22 cellular contexts compared by ENCODE assay signal in the genomic region with DNA sequence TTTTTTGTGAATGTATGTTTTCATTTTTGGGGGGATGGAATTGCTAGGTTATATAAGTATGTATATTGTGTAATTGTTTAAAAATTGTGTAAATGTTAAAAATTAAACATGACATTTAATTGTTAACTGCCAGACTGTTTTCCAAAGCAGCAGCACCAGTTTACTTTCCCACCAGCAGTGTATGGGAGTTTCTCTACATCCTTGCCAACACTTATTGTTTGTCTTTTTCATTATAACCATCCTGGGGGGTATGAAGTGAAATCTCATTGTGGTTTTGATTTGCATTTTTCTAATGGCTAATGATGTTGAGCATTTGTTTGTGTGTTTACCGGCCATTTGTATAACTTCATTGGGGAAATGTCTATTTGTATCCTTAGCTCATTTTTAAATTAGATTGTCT.
"Had no signal": no experiment of that assay in that cellular context is flagged by ENCODE, and none has a peak within 500 bp of the region (broad histone marks: within the 10 kb centered on the region; RNA-seq: fewer than 3 reads in every experiment).

No MANE protein-coding gene starts in this region.

- H3K9me3 ChIP-seq: colonic mucosa, pancreas, suprapubic skin had no signal

- H3K27me3 ChIP-seq: colonic mucosa, pancreas, suprapubic skin had no signal

- H3K27ac ChIP-seq: colonic mucosa, epithelial cell of prostate, pancreas, suprapubic skin had no signal

- H3K4me3 ChIP-seq: colonic mucosa, lung, pancreas, smooth muscle cell, suprapubic skin had no signal

- H3K4me2 ChIP-seq: smooth muscle cell had no signal

- ATAC-seq: esophagus mucosa; natural killer cell; sciatic nerve; stimulated activated naive CD8-positive, alpha-beta T cell treated with anti-CD3 and anti-CD28 coated beads, Interleukin-15, amount 100 ng/mL, for 72 hours had no signal

- FAIRE-seq: frontal cortex, keratinocyte, pancreas had no signal

- H3K36me3 ChIP-seq: colonic mucosa, pancreas, suprapubic skin had no signal

- H3K4me1 ChIP-seq: colonic mucosa, pancreas, suprapubic skin had no signal

- DNase-seq: colonic mucosa; effector CD8-positive, alpha-beta T cell; endodermal cell; head of caudate nucleus; natural killer cell; occipital lobe; pancreas; stimulated activated CD4-positive, alpha-beta T cell treated with anti-CD3 and anti-CD28 coated beads, Interleukin-12 subunit alpha, Interleukin-12 subunit beta, amount 100 ng/mL, for 4 hours; stimulated activated CD4-positive, alpha-beta T cell treated with anti-CD3 and anti-CD28 coated beads, Interleukin-1b, Interleukin-23, amount 100 ng/mL, for 48 hours; stimulated activated CD4-positive, alpha-beta T cell treated with anti-CD3 and anti-CD28 coated beads, Interleukin-4, amount 100 ng/mL, for 1 hour; stimulated activated CD8-positive, alpha-beta memory T cell treated with anti-CD3 and anti-CD28 coated beads, Interleukin-4, amount 100 ng/mL, for 48 hours; stimulated activated naive CD4-positive, alpha-beta T cell; stimulated activated naive CD8-positive, alpha-beta T cell treated with anti-CD3 and anti-CD28 coated beads, Interleukin-15, amount 100 ng/mL, for 72 hours; trophoblast cell had no signal
